Comparison of ENCODE assay signal across 8 cellular contexts in the genomic region with DNA sequence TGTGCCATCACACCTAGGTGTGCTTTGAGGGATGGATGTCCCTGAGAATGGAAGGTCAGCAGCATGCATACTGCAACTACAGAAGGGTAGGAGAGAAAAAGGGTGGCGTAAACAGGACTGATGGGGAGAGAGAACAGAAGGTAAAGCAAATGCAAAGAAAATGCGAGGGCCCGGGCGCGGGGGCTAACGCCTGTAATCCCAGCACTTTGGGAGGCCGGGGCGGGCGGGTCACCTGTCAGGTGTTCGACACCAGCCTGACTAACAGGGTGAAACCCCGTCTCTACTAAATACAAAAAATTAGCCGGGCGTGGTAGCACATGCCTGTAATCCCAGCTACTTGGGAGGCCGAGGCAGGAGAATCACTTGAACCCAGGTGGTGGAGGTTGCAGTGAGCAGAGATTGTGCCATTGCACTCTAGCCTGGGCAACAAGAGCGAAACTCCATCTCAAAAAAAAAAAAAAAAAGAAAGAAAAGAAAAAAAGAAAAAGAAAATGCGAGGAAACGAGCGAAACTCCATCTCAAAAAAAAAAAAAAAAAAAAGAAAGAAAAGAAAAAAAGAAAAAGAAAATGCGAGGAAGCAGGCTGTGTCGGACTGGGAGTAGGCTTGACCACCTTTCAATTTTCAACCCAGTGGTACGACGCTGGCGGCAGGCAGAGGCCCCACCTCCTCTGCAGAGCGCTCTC. TPM values are rescaled to one million over a fixed set of nuclear protein-coding genes. Genes with fewer than 3 reads are reported as not detected.
A peak's percentile ranks its signal among the peaks of the same experiment; 100 is the strongest.
DNase-seq lines count a peak whose midpoint lies in the region; ATAC-seq and TF ChIP-seq lines count a peak whose summit lies in the region.
"Not testable (repeated sequence)": the region's sequence is repeated elsewhere in the genome, so short reads cannot be mapped to it uniquely, and the experiment has no call there.

No MANE protein-coding gene starts in this region.

- not testable (repeated sequence) for H3K9me3 Mint-ChIP-seq in stimulated activated effector memory CD8-positive, alpha-beta T cell treated with anti-CD3 and anti-CD28 coated beads, Interleukin-12 subunit alpha, Interleukin-12 subunit beta, amount 100 ng/mL, for 72 hours

- intact Hi-C loops in mucosa of descending colon (cut with DNase I, micrococcal nuclease), result not testable (repeated sequence)

- in situ Hi-C loops in astrocyte of the cerebellum (cut with HindIII; ENCODE audit: low sequenced_read_pairs), result not testable (repeated sequence)

- not testable (repeated sequence) for H3K4me1 ChIP-seq in RWPE2 (ENCODE audit: insufficient read depth, poor library complexity, severe bottlenecking)
- H3K4me1 ChIP-seq in mucosa of descending colon (ENCODE audit: low read depth), result peaks cover 14% of the 10 kb centered on the region

- peak overlapping the region; percentile 93 for H3K27ac ChIP-seq in RWPE2 (ENCODE audit: poor library complexity, severe bottlenecking)

- H3K27me3 ChIP-seq in RWPE2 (ENCODE audit: insufficient read depth, poor library complexity, severe bottlenecking), result not testable (repeated sequence)

- peaks cover 50% of the 10 kb centered on the region for H3K36me3 Mint-ChIP-seq in stimulated activated effector memory CD8-positive, alpha-beta T cell treated with anti-CD3 and anti-CD28 coated beads, Interleukin-12 subunit alpha, Interleukin-12 subunit beta, amount 100 ng/mL, for 72 hours

- not testable (repeated sequence) for H3K9me3 ChIP-seq in RWPE2 (ENCODE audit: severe bottlenecking); mucosa of descending colon

- H3K36me3 ChIP-seq in RWPE2 (ENCODE audit: low read depth), result peaks cover 26% of the 10 kb centered on the region
- H3K36me3 ChIP-seq in mucosa of descending colon (ENCODE audit: low read depth), result not testable (repeated sequence)

- peak overlapping the region; percentile 68 for H3K4me3 ChIP-seq in RWPE2 (ENCODE audit: severe bottlenecking)
- peak overlapping the region; percentile 89 for H3K4me3 ChIP-seq in astrocyte of the cerebellum (ENCODE audit: low read depth, low read length)
- H3K4me3 ChIP-seq in foreskin fibroblast (ENCODE audit: low read depth in 1 of 2, low read length in 2 of 2), result peak overlapping the region; percentile 90 to 99
- H3K4me3 ChIP-seq in mucosa of descending colon, result peak overlapping the region; percentile 96

- peak overlapping the region; percentile 82 for H3K4me3 Mint-ChIP-seq in stimulated activated effector memory CD8-positive, alpha-beta T cell treated with anti-CD3 and anti-CD28 coated beads, Interleukin-12 subunit alpha, Interleukin-12 subunit beta, amount 100 ng/mL, for 72 hours

- ATAC-seq in GM19452 (IDR thresholded peaks at IDR 0.05; ENCODE audit: unreplicated experiment) (peak; percentile 13), HG03175 (IDR thresholded peaks at IDR 0.05; ENCODE audit: unreplicated experiment) (peak; percentile 1)
- ATAC-seq in RWPE2 (ENCODE audit: low read depth); mucosa of descending colon: not testable (repeated sequence)
- peak; percentile 3 for ATAC-seq in stimulated activated effector memory CD8-positive, alpha-beta T cell treated with anti-CD3 and anti-CD28 coated beads, Interleukin-12 subunit alpha, Interleukin-12 subunit beta, amount 100 ng/mL, for 72 hours

- peak; percentile 60 for DNase-seq in AG20443 (ENCODE audit: low spot score)
- not testable (repeated sequence) for DNase-seq in RWPE2 (ENCODE audit: low spot score); astrocyte of the cerebellum (ENCODE audit: low read depth); foreskin fibroblast; stimulated activated effector memory CD8-positive, alpha-beta T cell treated with anti-CD3 and anti-CD28 coated beads, Interleukin-12 subunit alpha, Interleukin-12 subunit beta, amount 100 ng/mL, for 72 hours (ENCODE audit: low spot score in 2 of 2)
- DNase-seq in mucosa of descending colon, result peak in 2 of 3 donors; percentile 43 to 60

- peaks cover 29% of the 10 kb centered on the region for H3K4me1 Mint-ChIP-seq in stimulated activated effector memory CD8-positive, alpha-beta T cell treated with anti-CD3 and anti-CD28 coated beads, Interleukin-12 subunit alpha, Interleukin-12 subunit beta, amount 100 ng/mL, for 72 hours

- not testable (repeated sequence) for TF ChIP-seq CTCF in RWPE2 (IDR thresholded peaks at IDR 0.05; ENCODE audit: poor library complexity, severe bottlenecking); astrocyte of the cerebellum (IDR thresholded peaks at IDR 0.05; ENCODE audit: low read depth, low read length, missing control alignments); foreskin fibroblast (IDR thresholded peaks at IDR 0.05; ENCODE audit: low read depth, low read length); mucosa of descending colon (IDR thresholded peaks at IDR 0.05)

- peak overlapping the region; percentile 95 for H3K27ac Mint-ChIP-seq in stimulated activated effector memory CD8-positive, alpha-beta T cell treated with anti-CD3 and anti-CD28 coated beads, Interleukin-12 subunit alpha, Interleukin-12 subunit beta, amount 100 ng/mL, for 72 hours

RNA-seq across cellular contexts. Expression of gene RAB10, which starts 1.2 kb away (rescaled TPM):
- 100 to 1,000 TPM; 129 to 166 (median 162) TPM for total RNA-seq in mucosa of descending colon

RNA-seq across cellular contexts. Expression of gene KIF3C, which starts 50.4 kb away (rescaled TPM):
- total RNA-seq in mucosa of descending colon, result 10 to 100 TPM in 1 of 3 donors, 1 to 10 TPM in 2; 1.7 to 14.9 (median 3.3) TPM
